Comparison of ENCODE assay signal across 1 cellular context in genomic region chr22:27641049-27641790, GRCh38.
TF ChIP-seq lines count a peak whose summit lies in the region.

No MANE protein-coding gene starts in this region.

TF ChIP-seq in GM23338, 12 proteins besides CTCF, POLR2A, EP300 and RAD21 (continued from another document):
- no peak for TF ChIP-seq ZNF462 (CRISPR knock-in tag; IDR thresholded peaks at IDR 0.05)
